ENCODE assay signal across 2 cellular contexts in the genomic region with DNA sequence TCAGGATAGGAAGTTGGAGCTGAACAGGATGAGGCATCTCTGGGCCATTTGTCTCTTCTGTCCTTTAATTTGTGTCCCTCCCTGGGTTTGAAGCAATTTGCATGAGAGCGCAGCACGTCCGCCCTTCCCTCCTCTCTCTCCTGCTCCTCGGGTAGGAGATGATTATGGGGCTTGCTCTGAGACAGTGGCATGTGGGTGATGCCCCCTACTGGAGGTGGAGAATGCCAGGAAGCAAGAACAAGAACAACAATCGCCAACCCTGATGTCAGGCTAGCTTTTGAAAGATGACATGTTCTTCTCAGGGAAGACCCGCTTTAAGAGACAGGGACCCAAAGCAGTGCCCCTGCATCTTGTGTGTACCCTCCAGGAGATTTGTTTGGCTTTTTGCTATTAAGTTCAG.
TF ChIP-seq lines count a peak whose summit lies in the region.

No MANE protein-coding gene starts in this region.

TF ChIP-seq in SK-N-SH, 30 proteins besides CTCF, POLR2A, EP300 and RAD21 (continued from another document):
- TF ChIP-seq USF2 (IDR thresholded peaks at IDR 0.05; ENCODE audit: borderline replicate concordance, low read depth, low read length), result no peak
- TF ChIP-seq RXRA (IDR thresholded peaks at IDR 0.05; ENCODE audit: borderline replicate concordance, low read depth), result no peak
- no peak for TF ChIP-seq NFIC (IDR thresholded peaks at IDR 0.05; ENCODE audit: borderline replicate concordance)
- TF ChIP-seq GATA2 (CRISPR knock-in tag; IDR thresholded peaks at IDR 0.05), result no peak
- TF ChIP-seq EZH2phosphoT487 (IDR thresholded peaks at IDR 0.05; ENCODE audit: borderline replicate concordance, low read depth), result no peak
- TF ChIP-seq, protein P1, sequence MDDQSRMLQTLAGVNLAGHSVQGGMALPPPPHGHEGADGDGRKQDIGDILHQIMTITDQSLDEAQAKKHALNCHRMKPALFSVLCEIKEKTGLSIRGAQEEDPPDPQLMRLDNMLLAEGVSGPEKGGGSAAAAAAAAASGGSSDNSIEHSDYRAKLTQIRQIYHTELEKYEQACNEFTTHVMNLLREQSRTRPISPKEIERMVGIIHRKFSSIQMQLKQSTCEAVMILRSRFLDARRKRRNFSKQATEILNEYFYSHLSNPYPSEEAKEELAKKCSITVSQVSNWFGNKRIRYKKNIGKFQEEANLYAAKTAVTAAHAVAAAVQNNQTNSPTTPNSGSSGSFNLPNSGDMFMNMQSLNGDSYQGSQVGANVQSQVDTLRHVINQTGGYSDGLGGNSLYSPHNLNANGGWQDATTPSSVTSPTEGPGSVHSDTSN (IDR thresholded peaks at IDR 0.05), result no peak
- TF ChIP-seq TCF12 (IDR thresholded peaks at IDR 0.05), result no peak
- TF ChIP-seq USF1 (IDR thresholded peaks at IDR 0.05; ENCODE audit: borderline replicate concordance, low read depth), result no peak
- no peak for TF ChIP-seq FOXJ3 (CRISPR knock-in tag; IDR thresholded peaks at IDR 0.05)
- TF ChIP-seq GABPA (IDR thresholded peaks at IDR 0.05; ENCODE audit: low read depth), result no peak
- TF ChIP-seq, protein P2, sequence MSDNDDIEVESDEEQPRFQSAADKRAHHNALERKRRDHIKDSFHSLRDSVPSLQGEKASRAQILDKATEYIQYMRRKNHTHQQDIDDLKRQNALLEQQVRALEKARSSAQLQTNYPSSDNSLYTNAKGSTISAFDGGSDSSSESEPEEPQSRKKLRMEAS (IDR thresholded peaks at IDR 0.05; ENCODE audit: low read depth), result no peak
- no peak for TF ChIP-seq REST (IDR thresholded peaks at IDR 0.05; ENCODE audit: low read depth, low read length)
- no peak for TF ChIP-seq FOXM1 (IDR thresholded peaks at IDR 0.05; ENCODE audit: low read depth)
- TF ChIP-seq FOSL2 (IDR thresholded peaks at IDR 0.05; ENCODE audit: borderline replicate concordance, low read depth), result no peak
- no peak for TF ChIP-seq NRF1 (IDR thresholded peaks at IDR 0.05; ENCODE audit: low read depth, low read length)
- no peak for TF ChIP-seq MXI1 (IDR thresholded peaks at IDR 0.05; ENCODE audit: low read depth, low read length)

TF ChIP-seq in SK-N-SH treated with all-trans-retinoic acid at 6 μM for 48 hours, 23 proteins besides CTCF, POLR2A, EP300 and RAD21 (continued from another document):
- TF ChIP-seq, protein P3, sequence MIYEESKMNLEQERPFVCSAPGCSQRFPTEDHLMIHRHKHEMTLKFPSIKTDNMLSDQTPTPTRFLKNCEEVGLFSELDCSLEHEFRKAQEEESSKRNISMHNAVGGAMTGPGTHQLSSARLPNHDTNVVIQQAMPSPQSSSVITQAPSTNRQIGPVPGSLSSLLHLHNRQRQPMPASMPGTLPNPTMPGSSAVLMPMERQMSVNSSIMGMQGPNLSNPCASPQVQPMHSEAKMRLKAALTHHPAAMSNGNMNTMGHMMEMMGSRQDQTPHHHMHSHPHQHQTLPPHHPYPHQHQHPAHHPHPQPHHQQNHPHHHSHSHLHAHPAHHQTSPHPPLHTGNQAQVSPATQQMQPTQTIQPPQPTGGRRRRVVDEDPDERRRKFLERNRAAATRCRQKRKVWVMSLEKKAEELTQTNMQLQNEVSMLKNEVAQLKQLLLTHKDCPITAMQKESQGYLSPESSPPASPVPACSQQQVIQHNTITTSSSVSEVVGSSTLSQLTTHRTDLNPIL (CRISPR knock-in tag; IDR thresholded peaks at IDR 0.05; ENCODE audit: low read depth), result no peak
- TF ChIP-seq ZFP3 (CRISPR knock-in tag; IDR thresholded peaks at IDR 0.05) (no peak), ZC3H10 (CRISPR knock-in tag; IDR thresholded peaks at IDR 0.05) (no peak), TCF4 (CRISPR knock-in tag; IDR thresholded peaks at IDR 0.05; ENCODE audit: borderline replicate concordance) (no peak), ZNF8 (CRISPR knock-in tag; IDR thresholded peaks at IDR 0.05) (no peak), BACH2 (CRISPR knock-in tag; IDR thresholded peaks at IDR 0.05; ENCODE audit: borderline replicate concordance) (no peak), RARB (CRISPR knock-in tag; IDR thresholded peaks at IDR 0.05) (no peak), TSHZ2 (CRISPR knock-in tag; IDR thresholded peaks at IDR 0.05) (no peak), ZFP30 (CRISPR knock-in tag; IDR thresholded peaks at IDR 0.05) (no peak), TOX (CRISPR knock-in tag; IDR thresholded peaks at IDR 0.05; ENCODE audit: borderline replicate concordance) (no peak)
- TF ChIP-seq, protein P4, sequence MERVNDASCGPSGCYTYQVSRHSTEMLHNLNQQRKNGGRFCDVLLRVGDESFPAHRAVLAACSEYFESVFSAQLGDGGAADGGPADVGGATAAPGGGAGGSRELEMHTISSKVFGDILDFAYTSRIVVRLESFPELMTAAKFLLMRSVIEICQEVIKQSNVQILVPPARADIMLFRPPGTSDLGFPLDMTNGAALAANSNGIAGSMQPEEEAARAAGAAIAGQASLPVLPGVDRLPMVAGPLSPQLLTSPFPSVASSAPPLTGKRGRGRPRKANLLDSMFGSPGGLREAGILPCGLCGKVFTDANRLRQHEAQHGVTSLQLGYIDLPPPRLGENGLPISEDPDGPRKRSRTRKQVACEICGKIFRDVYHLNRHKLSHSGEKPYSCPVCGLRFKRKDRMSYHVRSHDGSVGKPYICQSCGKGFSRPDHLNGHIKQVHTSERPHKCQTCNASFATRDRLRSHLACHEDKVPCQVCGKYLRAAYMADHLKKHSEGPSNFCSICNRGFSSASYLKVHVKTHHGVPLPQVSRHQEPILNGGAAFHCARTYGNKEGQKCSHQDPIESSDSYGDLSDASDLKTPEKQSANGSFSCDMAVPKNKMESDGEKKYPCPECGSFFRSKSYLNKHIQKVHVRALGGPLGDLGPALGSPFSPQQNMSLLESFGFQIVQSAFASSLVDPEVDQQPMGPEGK (CRISPR knock-in tag; IDR thresholded peaks at IDR 0.05; ENCODE audit: borderline replicate concordance), result no peak
